1 cellular context compared by ENCODE assay signal in the genomic region with DNA sequence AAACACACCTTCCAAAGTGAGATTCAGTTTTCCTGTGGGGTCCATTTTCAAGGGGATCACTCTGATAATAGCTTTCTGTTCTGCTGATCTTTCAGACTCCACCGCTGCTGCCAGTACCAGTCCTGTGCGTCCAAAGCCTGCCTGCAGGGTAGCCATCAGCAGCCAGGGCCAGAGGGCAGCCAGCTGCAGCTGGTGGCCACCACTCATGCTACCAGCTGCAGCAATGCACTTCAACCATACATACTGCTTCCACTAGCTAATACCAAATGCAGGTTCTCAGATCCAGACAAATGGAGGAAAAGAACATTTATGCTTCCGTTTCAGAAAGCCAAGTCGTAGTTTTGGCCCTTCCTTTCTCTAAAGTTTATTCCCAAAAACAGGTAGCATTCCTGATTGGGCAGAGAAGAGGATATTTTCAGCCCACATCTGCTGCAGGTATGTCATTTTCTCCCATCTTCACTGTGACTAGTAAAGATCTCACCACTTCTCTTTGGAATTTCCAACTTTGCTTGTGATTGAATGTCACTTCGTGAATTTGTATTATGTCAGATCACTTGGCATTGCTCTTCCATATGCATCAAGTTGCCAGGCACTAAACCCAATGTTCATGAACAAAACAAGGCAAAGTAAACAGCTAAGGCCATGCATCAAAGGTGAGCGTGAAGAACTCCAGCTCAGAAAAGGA.
A peak's percentile ranks its signal among the peaks of the same experiment; 100 is the strongest.
TF ChIP-seq lines count a peak whose summit lies in the region.

No MANE protein-coding gene starts in this region.

TF ChIP-seq in HepG2, 621 proteins besides CTCF, POLR2A, EP300 and RAD21 (continued from another document):
- TF ChIP-seq, protein P1, sequence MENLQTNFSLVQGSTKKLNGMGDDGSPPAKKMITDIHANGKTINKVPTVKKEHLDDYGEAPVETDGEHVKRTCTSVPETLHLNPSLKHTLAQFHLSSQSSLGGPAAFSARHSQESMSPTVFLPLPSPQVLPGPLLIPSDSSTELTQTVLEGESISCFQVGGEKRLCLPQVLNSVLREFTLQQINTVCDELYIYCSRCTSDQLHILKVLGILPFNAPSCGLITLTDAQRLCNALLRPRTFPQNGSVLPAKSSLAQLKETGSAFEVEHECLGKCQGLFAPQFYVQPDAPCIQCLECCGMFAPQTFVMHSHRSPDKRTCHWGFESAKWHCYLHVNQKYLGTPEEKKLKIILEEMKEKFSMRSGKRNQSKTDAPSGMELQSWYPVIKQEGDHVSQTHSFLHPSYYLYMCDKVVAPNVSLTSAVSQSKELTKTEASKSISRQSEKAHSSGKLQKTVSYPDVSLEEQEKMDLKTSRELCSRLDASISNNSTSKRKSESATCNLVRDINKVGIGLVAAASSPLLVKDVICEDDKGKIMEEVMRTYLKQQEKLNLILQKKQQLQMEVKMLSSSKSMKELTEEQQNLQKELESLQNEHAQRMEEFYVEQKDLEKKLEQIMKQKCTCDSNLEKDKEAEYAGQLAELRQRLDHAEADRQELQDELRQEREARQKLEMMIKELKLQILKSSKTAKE (CRISPR knock-in tag; IDR thresholded peaks at IDR 0.05; ENCODE audit: borderline replicate concordance), result 0 out of 2 replicates have a peak, but pooled peaks have one; percentile 30
- TF ChIP-seq CCDC6 (CRISPR knock-in tag; IDR thresholded peaks at IDR 0.05) (peak; percentile 49; the same call in 1 of the 2 replicates), RBFOX2 (IDR thresholded peaks at IDR 0.05; ENCODE audit: low read depth, low read length) (peak; percentile 66; the same call in 1 of the 2 replicates), FLYWCH1 (CRISPR knock-in tag; IDR thresholded peaks at IDR 0.05) (no peak), MED13 (CRISPR knock-in tag; IDR thresholded peaks at IDR 0.05) (0 out of 2 replicates have a peak, but pooled peaks have one; percentile 31), ZNF839 (CRISPR knock-in tag; IDR thresholded peaks at IDR 0.05; ENCODE audit: borderline replicate concordance) (no peak), PCBP2 (optimal IDR thresholded peaks at IDR 0.05; ENCODE audit: low read depth, low read length, poor library complexity, severe bottlenecking) (no peak), NCOR1 (IDR thresholded peaks at IDR 0.05; ENCODE audit: borderline replicate concordance, low read length) (no peak), ZFAT (CRISPR knock-in tag; conservative IDR thresholded peaks at IDR 0.05) (no peak), HIVEP1 (CRISPR knock-in tag; IDR thresholded peaks at IDR 0.05) (no peak), ZNF7 (CRISPR knock-in tag; IDR thresholded peaks at IDR 0.05) (no peak), EEA1 (CRISPR knock-in tag; IDR thresholded peaks at IDR 0.05; ENCODE audit: borderline replicate concordance) (no peak), XBP1 (CRISPR knock-in tag; IDR thresholded peaks at IDR 0.05) (no peak), SRF (IDR thresholded peaks at IDR 0.05; ENCODE audit: low read depth, low read length) (no peak), PITX1 (CRISPR knock-in tag; IDR thresholded peaks at IDR 0.05) (peak; percentile 72; the same call in 1 of the 2 replicates), THYN1 (CRISPR knock-in tag; IDR thresholded peaks at IDR 0.05; ENCODE audit: borderline replicate concordance, low read depth) (no peak), RFX5 (IDR thresholded peaks at IDR 0.05; ENCODE audit: low read depth, low read length) (no peak), ZMYM3 (CRISPR knock-in tag; IDR thresholded peaks at IDR 0.05) (0 out of 2 replicates have a peak, but pooled peaks have one; percentile 58), JUN (CRISPR knock-in tag; IDR thresholded peaks at IDR 0.05) (no peak), HOXA5 (CRISPR knock-in tag; IDR thresholded peaks at IDR 0.05) (peak; percentile 60; the same call in 1 of the 2 replicates), ZBTB7A (CRISPR knock-in tag; IDR thresholded peaks at IDR 0.05) (no peak)
- TF ChIP-seq, protein P2, sequence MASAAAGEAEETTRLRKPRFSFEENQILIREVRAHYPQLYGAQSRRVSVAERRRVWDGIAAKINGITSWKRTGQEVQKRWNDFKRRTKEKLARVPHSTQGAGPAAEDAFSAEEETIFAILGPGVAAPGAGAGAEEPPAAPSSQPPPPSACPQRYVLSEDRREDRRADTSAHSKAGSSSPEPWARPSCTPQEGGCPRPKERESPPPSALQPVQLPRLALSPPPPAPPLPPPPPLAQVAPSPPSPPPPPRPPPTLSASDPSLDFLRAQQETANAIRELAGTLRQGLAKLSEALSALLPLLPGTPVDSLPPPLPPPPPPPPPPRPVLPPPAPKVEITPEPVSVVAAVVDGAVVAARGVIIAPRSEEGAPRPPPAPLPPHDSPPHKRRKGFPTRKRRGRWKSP (CRISPR knock-in tag; IDR thresholded peaks at IDR 0.05), result peak; percentile 66; the same call in 1 of the 2 replicates
- TF ChIP-seq, protein P3, sequence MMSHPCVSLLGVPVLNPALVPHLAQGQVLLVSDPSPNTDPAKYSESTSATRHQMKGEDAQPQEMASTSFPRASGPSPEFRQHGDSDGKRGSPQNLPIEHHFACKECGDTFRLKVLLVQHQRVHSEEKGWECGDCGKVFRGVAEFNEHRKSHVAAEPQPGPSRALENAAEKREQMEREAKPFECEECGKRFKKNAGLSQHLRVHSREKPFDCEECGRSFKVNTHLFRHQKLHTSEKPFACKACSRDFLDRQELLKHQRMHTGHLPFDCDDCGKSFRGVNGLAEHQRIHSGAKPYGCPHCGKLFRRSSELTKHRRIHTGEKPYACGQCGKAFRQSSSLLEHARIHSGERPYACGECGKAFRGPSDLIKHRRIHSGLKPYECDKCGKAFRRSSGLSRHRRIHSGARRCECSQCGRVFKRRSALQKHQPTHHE (CRISPR knock-in tag; IDR thresholded peaks at IDR 0.05; ENCODE audit: borderline replicate concordance), result no peak
- TF ChIP-seq, protein P4, sequence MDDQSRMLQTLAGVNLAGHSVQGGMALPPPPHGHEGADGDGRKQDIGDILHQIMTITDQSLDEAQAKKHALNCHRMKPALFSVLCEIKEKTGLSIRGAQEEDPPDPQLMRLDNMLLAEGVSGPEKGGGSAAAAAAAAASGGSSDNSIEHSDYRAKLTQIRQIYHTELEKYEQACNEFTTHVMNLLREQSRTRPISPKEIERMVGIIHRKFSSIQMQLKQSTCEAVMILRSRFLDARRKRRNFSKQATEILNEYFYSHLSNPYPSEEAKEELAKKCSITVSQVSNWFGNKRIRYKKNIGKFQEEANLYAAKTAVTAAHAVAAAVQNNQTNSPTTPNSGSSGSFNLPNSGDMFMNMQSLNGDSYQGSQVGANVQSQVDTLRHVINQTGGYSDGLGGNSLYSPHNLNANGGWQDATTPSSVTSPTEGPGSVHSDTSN (CRISPR knock-in tag; IDR thresholded peaks at IDR 0.05; ENCODE audit: borderline replicate concordance), result no peak
- TF ChIP-seq, protein P5, sequence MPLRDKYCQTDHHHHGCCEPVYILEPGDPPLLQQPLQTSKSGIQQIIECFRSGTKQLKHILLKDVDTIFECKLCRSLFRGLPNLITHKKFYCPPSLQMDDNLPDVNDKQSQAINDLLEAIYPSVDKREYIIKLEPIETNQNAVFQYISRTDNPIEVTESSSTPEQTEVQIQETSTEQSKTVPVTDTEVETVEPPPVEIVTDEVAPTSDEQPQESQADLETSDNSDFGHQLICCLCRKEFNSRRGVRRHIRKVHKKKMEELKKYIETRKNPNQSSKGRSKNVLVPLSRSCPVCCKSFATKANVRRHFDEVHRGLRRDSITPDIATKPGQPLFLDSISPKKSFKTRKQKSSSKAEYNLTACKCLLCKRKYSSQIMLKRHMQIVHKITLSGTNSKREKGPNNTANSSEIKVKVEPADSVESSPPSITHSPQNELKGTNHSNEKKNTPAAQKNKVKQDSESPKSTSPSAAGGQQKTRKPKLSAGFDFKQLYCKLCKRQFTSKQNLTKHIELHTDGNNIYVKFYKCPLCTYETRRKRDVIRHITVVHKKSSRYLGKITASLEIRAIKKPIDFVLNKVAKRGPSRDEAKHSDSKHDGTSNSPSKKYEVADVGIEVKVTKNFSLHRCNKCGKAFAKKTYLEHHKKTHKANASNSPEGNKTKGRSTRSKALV (CRISPR knock-in tag; IDR thresholded peaks at IDR 0.05), result peak; percentile 50; the same call in 1 of the 2 replicates
